In the genomic region with DNA sequence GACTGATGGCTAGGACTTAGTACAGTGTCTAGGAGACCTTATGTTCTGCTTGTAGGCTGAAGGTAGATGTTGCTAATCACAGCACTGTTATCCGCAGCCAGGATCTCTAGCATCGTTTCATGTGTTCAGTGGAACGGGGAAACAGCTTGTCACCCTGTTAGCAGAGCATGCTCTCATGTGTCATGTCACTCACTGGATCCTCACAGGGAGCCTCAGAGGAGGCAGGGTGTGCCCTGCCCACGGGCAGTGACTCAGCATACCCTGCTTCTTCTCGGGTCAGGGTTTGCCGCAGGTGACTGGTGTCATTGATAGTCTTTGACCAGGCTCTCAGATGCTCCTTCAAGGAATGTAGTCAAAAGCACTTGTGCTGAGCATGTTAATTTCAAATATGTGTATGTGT, we compare ENCODE assay signal across 15 cellular contexts. TPM values are rescaled to one million over a fixed set of nuclear protein-coding genes. Genes with fewer than 3 reads are reported as not detected.
DNase-seq lines count a peak whose midpoint lies in the region; ATAC-seq, FAIRE-seq and TF ChIP-seq lines count a peak whose summit lies in the region.
"Had no signal": no experiment of that assay in that cellular context is flagged by ENCODE, and none has a peak within 500 bp of the region (broad histone marks: within the 10 kb centered on the region; RNA-seq: fewer than 3 reads in every experiment).

No MANE protein-coding gene starts in this region.

- H3K23ac ChIP-seq in trophoblast cell (ENCODE audit: low read length) = no peak overlapping the region

- H4K8ac ChIP-seq in trophoblast cell (ENCODE audit: low read depth, low read length) = no peak overlapping the region

- TF ChIP-seq EP300 in A549 (IDR thresholded peaks at IDR 0.05) = no peak

- H3K9me3 ChIP-seq in A549 (no peaks in the 10 kb centered on the region), HCT116 (ENCODE audit: control insufficient read depth in 1 of 2, insufficient read depth in 1 of 2, low read depth in 1 of 2, low read length in 2 of 2) (no peaks in the 10 kb centered on the region), trophoblast cell (ENCODE audit: insufficient read depth, low read depth, low read length) (no peaks in the 10 kb centered on the region)
- H3K9me3 ChIP-seq: SK-N-SH, tibial artery had no signal

- H2BK5ac ChIP-seq in trophoblast cell (ENCODE audit: low read depth, low read length, poor library complexity) = no peak overlapping the region

- RAD21 ChIA-PET in HCT116 (lab: Charles Lee; ENCODE audit: low non-redundant PET in 1 of 2, low total read pairs in 2 of 2, uncharacterized antibody in 2 of 2, unreplicated experiment in 2 of 2) = interaction anchor here in 1 of 2 experiments (0.8 kb wide), 1 partner anchor 190 kb away, joined by 3 read pairs; no protein-coding TSS in a partner anchor

- BruUV-seq in HCT116 (replicated peaks; lab: Mats Ljungman, UMichigan) = no TSS peak

- ATAC-seq in A549 (peak; percentile 52 to 69; a peak in 4 of 6 replicates), HCT116 (peak; percentile 91), GM19328 (IDR thresholded peaks at IDR 0.05; ENCODE audit: unreplicated experiment) (no peak)
- ATAC-seq in activated T-cell treated with anti-CD3 and anti-CD28 coated beads, Interleukin-2, amount 50 U/mL, for 72 hours (replicated peaks in 1 of 2) = peak; percentile 82 to 85
- ATAC-seq: GM12878 had no signal

- 54% methylated on average over 6 of the region's 6 CpGs for WGBS in A549 (ENCODE audit: missing lambda C conversion rate)
- no CpG with 5 or more reads among the region's 6 CpGs for WGBS in trophoblast cell (ENCODE audit: extremely low coverage, insufficient coverage, insufficient read length)

- FAIRE-seq in A549 (lab: Jason Lieb, UNC) = no peak
- FAIRE-seq: GM12878 had no signal

- H4K91ac ChIP-seq in trophoblast cell (ENCODE audit: low read depth, low read length) = no peak overlapping the region

- no peaks in the 10 kb centered on the region for H3K27me3 Mint-ChIP-seq in activated T-cell treated with anti-CD3 and anti-CD28 coated beads, Interleukin-2, amount 50 U/mL, for 72 hours (ENCODE audit: low read depth)
- H3K27me3 Mint-ChIP-seq: activated naive CD8-positive, alpha-beta T cell treated with anti-CD3 and anti-CD28 coated beads, Interleukin-2, amount 10 ng/mL, durations not matched to agents 7 days and 5 days; CD4-positive, CD25-positive, alpha-beta regulatory T cell had no signal

- peaks cover 0 to 17% of the 10 kb centered on the region in 2 experiments; a peak in 1 of 4 replicates for H3K36me3 ChIP-seq in HCT116 (ENCODE audit: control insufficient read depth in 1 of 2, insufficient read depth in 2 of 2, low read length in 2 of 2)
- H3K36me3 ChIP-seq in trophoblast cell (ENCODE audit: control insufficient read depth in 1 of 2, insufficient read depth in 2 of 2, low read length in 2 of 2) = peaks cover 2 to 9% of the 10 kb centered on the region in 2 experiments

- H3K27ac Mint-ChIP-seq in activated T-cell treated with anti-CD3 and anti-CD28 coated beads, Interleukin-2, amount 50 U/mL, for 72 hours = peak overlapping the region; percentile 50
- H3K27ac Mint-ChIP-seq: activated naive CD8-positive, alpha-beta T cell treated with anti-CD3 and anti-CD28 coated beads, Interleukin-2, amount 10 ng/mL, durations not matched to agents 7 days and 5 days had no signal

- H3K79me1 ChIP-seq in trophoblast cell (ENCODE audit: low read length) = peaks cover 2% of the 10 kb centered on the region

- peak overlapping the region; percentile 15; the same call in 1 of the 2 replicates for H3K9ac ChIP-seq in HCT116 (ENCODE audit: low read length)
- H3K9ac ChIP-seq in trophoblast cell (ENCODE audit: low read length) = no peak overlapping the region
- H3K9ac ChIP-seq: SK-N-SH had no signal

- no peak for TF ChIP-seq POLR2A in A549 (IDR thresholded peaks at IDR 0.05; ENCODE audit: low read length)
- TF ChIP-seq POLR2A in HCT116 (IDR thresholded peaks at IDR 0.05; ENCODE audit: borderline replicate concordance, extremely low read depth, insufficient read depth, insufficient read length) = no peak

- POLR2A ChIA-PET in A549 (lab: Yijun Ruan, JAX) = no interaction called here
- POLR2A ChIA-PET in HCT116 (lab: Charles Lee) = no interaction called here

- H4K20me1 ChIP-seq in HCT116 (ENCODE audit: insufficient read depth) = no peaks in the 10 kb centered on the region

- H3K4me3 Mint-ChIP-seq in activated T-cell treated with anti-CD3 and anti-CD28 coated beads, Interleukin-2, amount 50 U/mL, for 72 hours = no peak overlapping the region
- H3K4me3 Mint-ChIP-seq: activated naive CD8-positive, alpha-beta T cell treated with anti-CD3 and anti-CD28 coated beads, Interleukin-2, amount 10 ng/mL, durations not matched to agents 7 days and 5 days; CD4-positive, CD25-positive, alpha-beta regulatory T cell had no signal

- H3K27ac ChIP-seq in A549 (peak overlapping the region in 1 of 2 experiments; percentile 44; a peak in 3 of 6 replicates), HCT116 (ENCODE audit: low read depth, low read length) (peak overlapping the region; percentile 19; the same call in 1 of the 2 replicates), trophoblast cell (ENCODE audit: low read depth, low read length) (no peak overlapping the region)
- H3K27ac ChIP-seq: dorsolateral prefrontal cortex, tibial artery had no signal

- no peak overlapping the region for H3K4me3 ChIP-seq in A549
- H3K4me3 ChIP-seq in HCT116 (replicated peaks in 1 of 2; ENCODE audit: low read depth in 1 of 2, low read length in 2 of 2) = no peak overlapping the region
- H3K4me3 ChIP-seq in trophoblast cell (ENCODE audit: low read depth, low read length) = no peak overlapping the region
- H3K4me3 ChIP-seq: dorsolateral prefrontal cortex, GM12878, tibial artery had no signal

- no peaks in the 10 kb centered on the region for H3K27me3 ChIP-seq in HCT116 (ENCODE audit: insufficient read depth, low read length)
- H3K27me3 ChIP-seq in trophoblast cell (ENCODE audit: insufficient read depth, low read length) = no peaks in the 10 kb centered on the region
- H3K27me3 ChIP-seq: dorsolateral prefrontal cortex, tibial artery had no signal

- no peak overlapping the region for H4K12ac ChIP-seq in trophoblast cell (ENCODE audit: low read depth, low read length)

- H3K9me2 ChIP-seq in HCT116 (ENCODE audit: insufficient read depth) = no peaks in the 10 kb centered on the region
- H3K9me2 ChIP-seq: SK-N-SH had no signal

- H3K4me2 ChIP-seq in A549 (peak overlapping the region; percentile 5; the same call in 1 of the 3 replicates), HCT116 (ENCODE audit: low read length) (peak overlapping the region; percentile 54), trophoblast cell (ENCODE audit: low read length) (no peak overlapping the region)
- H3K4me2 ChIP-seq: SK-N-SH had no signal

- intact Hi-C loops in HCT116 (cut with micrococcal nuclease) = no loop called here

- H3K4ac ChIP-seq in trophoblast cell (ENCODE audit: low read depth, low read length) = no peak overlapping the region

- peaks cover 0 to 7% of the 10 kb centered on the region in 2 donors for H3K36me3 Mint-ChIP-seq in activated T-cell treated with anti-CD3 and anti-CD28 coated beads, Interleukin-2, amount 50 U/mL, for 72 hours (ENCODE audit: insufficient read depth in 2 of 2)

- CTCF ChIA-PET in A549 (lab: Yijun Ruan, JAX) = interaction anchor here (1.3 kb wide), 1 partner anchor 9 kb away, joined by 4 read pairs; no protein-coding TSS in a partner anchor
- CTCF ChIA-PET in HCT116 (lab: Charles Lee) = interaction anchor here (1.1 kb wide), 1 partner anchor 145 kb away, joined by 3 read pairs; no protein-coding TSS in a partner anchor

- no peaks in the 10 kb centered on the region for H3K9me3 Mint-ChIP-seq in activated T-cell treated with anti-CD3 and anti-CD28 coated beads, Interleukin-2, amount 50 U/mL, for 72 hours
- H3K9me3 Mint-ChIP-seq: activated naive CD8-positive, alpha-beta T cell treated with anti-CD3 and anti-CD28 coated beads, Interleukin-2, amount 10 ng/mL, durations not matched to agents 7 days and 5 days; CD4-positive, CD25-positive, alpha-beta regulatory T cell had no signal

- TF ChIP-seq CTCF in A549 (IDR thresholded peaks at IDR 0.05) (no peak), HCT116 (IDR thresholded peaks at IDR 0.05 in 2 of 3, conservative IDR thresholded peaks at IDR 0.05 in 1 of 3; ENCODE audit: borderline replicate concordance in 1 of 3, insufficient read depth in 1 of 3, low read depth in 2 of 3, low read length in 2 of 3) (no peak)

- H3K14ac ChIP-seq in trophoblast cell (ENCODE audit: low read length) = no peak overlapping the region

- H2AFZ ChIP-seq in HCT116 (ENCODE audit: low read depth, low read length, poor library complexity, severe bottlenecking) = no peak overlapping the region
- H2AFZ ChIP-seq in trophoblast cell (ENCODE audit: insufficient read depth, low read length, poor library complexity) = no peak overlapping the region

- no peak for TF ChIP-seq RAD21 in A549 (conservative IDR thresholded peaks at IDR 0.05 in 1 of 2, IDR thresholded peaks at IDR 0.05 in 1 of 2)
- TF ChIP-seq RAD21 in HCT116 (IDR thresholded peaks at IDR 0.05; ENCODE audit: low read depth) = no peak

- no peak overlapping the region for H2BK12ac ChIP-seq in trophoblast cell (ENCODE audit: low read length)

- H3K4me1 Mint-ChIP-seq in activated T-cell treated with anti-CD3 and anti-CD28 coated beads, Interleukin-2, amount 50 U/mL, for 72 hours (ENCODE audit: low read depth) = peaks cover 20% of the 10 kb centered on the region

- H2AK5ac ChIP-seq in trophoblast cell (ENCODE audit: low read length) = no peak overlapping the region

- peak in 1 of 2 experiments; percentile 47 for DNase-seq in A549 (ENCODE audit: low read depth in 1 of 2, low spot score in 1 of 2)
- DNase-seq in HCT116 (ENCODE audit: low read depth, low spot score) = peak; percentile 37
- peak; percentile 27 to 48 for DNase-seq in activated T-cell treated with anti-CD3 and anti-CD28 coated beads, Interleukin-2, amount 50 U/mL, for 72 hours
- peak; percentile 68 to 75 for DNase-seq in trophoblast cell
- DNase-seq in COLO668 (lab: John Stamatoyannopoulos, UW; ENCODE audit: unreplicated experiment) = no peak
- DNase-seq in hepatic stellate cell (ENCODE audit: low spot score) = no peak
- no peak for DNase-seq in RKO (ENCODE audit: low spot score)
- DNase-seq: activated naive CD8-positive, alpha-beta T cell treated with anti-CD3 and anti-CD28 coated beads, Interleukin-2, amount 10 ng/mL, durations not matched to agents 7 days and 5 days; NCI-H226; SK-N-SH; tibial artery had no signal

- H2BK120ac ChIP-seq in trophoblast cell (ENCODE audit: insufficient read depth, low read length, poor library complexity) = no peak overlapping the region

- peaks cover 17% of the 10 kb centered on the region for H3K4me1 ChIP-seq in A549
- H3K4me1 ChIP-seq in HCT116 (ENCODE audit: control insufficient read depth in 1 of 2, insufficient read depth in 2 of 2, low read length in 2 of 2) = peaks cover 14 to 28% of the 10 kb centered on the region in 2 experiments
- peaks cover 0 to 3% of the 10 kb centered on the region in 2 experiments for H3K4me1 ChIP-seq in trophoblast cell (ENCODE audit: control insufficient read depth in 1 of 2, insufficient read depth in 2 of 2, low read length in 2 of 2)
- H3K4me1 ChIP-seq: tibial artery had no signal

- no peak overlapping the region for H3K18ac ChIP-seq in trophoblast cell (ENCODE audit: low read length)

- H3K79me2 ChIP-seq in HCT116 (ENCODE audit: insufficient read depth, low read length) = 0 out of 2 replicates have a peak, but pooled peaks cover under 1% of the 10 kb centered on the region
- no peaks in the 10 kb centered on the region for H3K79me2 ChIP-seq in trophoblast cell (ENCODE audit: control insufficient read depth, insufficient read depth, low read length, poor library complexity)

RNA-seq across cellular contexts. Expression of gene RPIA, which starts 44.4 kb away (rescaled TPM):
- polyA plus RNA-seq in A549 (2011; rRNA removed) (19.1 and 27.0 TPM in 2 replicates), A549 (2017; fragmentation: RNase III; extraction: RNeasy Plus Mini Kit Qiagen cat#74134 plus additional on column Dnase treatment) (21.1 to 25.2 TPM (median 23.3 TPM) in 3 replicates)
- polyA plus RNA-seq in A549 (2012; cell fraction: cytosol; rRNA removed) = 21.8 and 23.3 TPM in 2 replicates
- 9.0 and 9.3 TPM in 2 replicates for polyA plus RNA-seq in A549 (2012; cell fraction: nucleus; rRNA removed)
- 13.6 and 14.3 TPM in 2 replicates for polyA minus RNA-seq in A549 (2011; rRNA and poly(A)+ RNA removed)
- total RNA-seq in HCT116 (2021; ENCODE audit: unreplicated experiment) = 43.3 TPM
- 24.7 and 29.7 TPM in 2 replicates for polyA plus RNA-seq in HCT116 (2012)
- 10 to 100 TPM; 32.3 to 43.8 TPM for total RNA-seq in activated T-cell treated with anti-CD3 and anti-CD28 coated beads, Interleukin-2, amount 50 U/mL, for 72 hours
- polyA plus RNA-seq in trophoblast cell (2013) = 7.5 and 7.8 TPM in 2 replicates

Comparison
In these comparisons a context has a peak if more than half of its experiments do, and no peak if none do; other contexts are left out.
1. DNase-seq: peak in HCT116 (single experiment), activated T-cell treated with anti-CD3 and anti-CD28 coated beads, Interleukin-2, amount 50 U/mL, for 72 hours (2 of 2) and trophoblast cell (2 of 2); none in COLO668 (single experiment), hepatic stellate cell (single experiment) and RKO (single experiment).
2. Of the 6 proteins assayed by ChIP-seq in both A549 and HCT116: peak only in A549: none; only in HCT116: MAX; in both: none; in neither: 5.